ENCODE assay signal across 13 cellular contexts in genomic region chr18:44807766-44808165, GRCh38.
"Had no signal": no experiment of that assay in that cellular context is flagged by ENCODE, and none has a peak within 500 bp of the region (broad histone marks: within the 10 kb centered on the region; RNA-seq: fewer than 3 reads in every experiment).

No MANE protein-coding gene starts in this region.

- H3K9ac ChIP-seq: SK-N-SH had no signal

- DNase-seq: activated CD4-positive, alpha-beta T cell treated with anti-CD3 and anti-CD28 coated beads for 4 hours; activated CD8-positive, alpha-beta memory T cell treated with anti-CD3 and anti-CD28 coated beads, Interleukin-2, amount 50 U/mL, for 4 hours; activated CD8-positive, alpha-beta T cell treated with anti-CD3 and anti-CD28 coated beads for 36 hours; activated gamma-delta T cell treated with Interleukin-2 at 50 U/mL for 16 hours; activated T-cell treated with anti-CD3 and anti-CD28 coated beads, Interleukin-2, amount 50 U/mL, for 72 hours; effector CD8-positive, alpha-beta T cell; hippocampal formation; SK-N-SH; upper lobe of right lung had no signal

- ATAC-seq: activated CD8-positive, alpha-beta T cell treated with anti-CD3 and anti-CD28 coated beads for 36 hours; activated T-cell treated with anti-CD3 and anti-CD28 coated beads, Interleukin-2, amount 50 U/mL, for 72 hours; natural killer cell treated with Interleukin-12 subunit alpha and Interleukin-12 subunit beta and Interleukin-15 and Interleukin-18, amount 100 ng/mL, for 72 hours; upper lobe of right lung had no signal

- H3K27ac Mint-ChIP-seq: activated CD8-positive, alpha-beta T cell treated with anti-CD3 and anti-CD28 coated beads for 36 hours; activated T-cell treated with anti-CD3 and anti-CD28 coated beads, Interleukin-2, amount 50 U/mL, for 72 hours had no signal

- H3K9me3 Mint-ChIP-seq: activated CD8-positive, alpha-beta T cell treated with anti-CD3 and anti-CD28 coated beads for 36 hours; activated T-cell treated with anti-CD3 and anti-CD28 coated beads, Interleukin-2, amount 50 U/mL, for 72 hours had no signal

- H3K9me3 ChIP-seq: SK-N-SH, upper lobe of right lung had no signal

- H3K4me3 Mint-ChIP-seq: activated CD8-positive, alpha-beta T cell treated with anti-CD3 and anti-CD28 coated beads for 36 hours; activated T-cell treated with anti-CD3 and anti-CD28 coated beads, Interleukin-2, amount 50 U/mL, for 72 hours; natural killer cell treated with Interleukin-12 subunit alpha and Interleukin-12 subunit beta and Interleukin-15 and Interleukin-18, amount 100 ng/mL, for 72 hours had no signal

- H3K36me3 ChIP-seq: upper lobe of right lung had no signal

- H3K27me3 ChIP-seq: upper lobe of right lung had no signal

- H3K4me3 ChIP-seq: lung, skin epidermis, upper lobe of right lung had no signal

- H3K27ac ChIP-seq: epithelial cell of prostate, skin epidermis, upper lobe of right lung had no signal

- H3K27me3 Mint-ChIP-seq: natural killer cell treated with Interleukin-12 subunit alpha and Interleukin-12 subunit beta and Interleukin-15 and Interleukin-18, amount 100 ng/mL, for 72 hours had no signal
